11 cellular contexts compared by ENCODE assay signal in the genomic region with DNA sequence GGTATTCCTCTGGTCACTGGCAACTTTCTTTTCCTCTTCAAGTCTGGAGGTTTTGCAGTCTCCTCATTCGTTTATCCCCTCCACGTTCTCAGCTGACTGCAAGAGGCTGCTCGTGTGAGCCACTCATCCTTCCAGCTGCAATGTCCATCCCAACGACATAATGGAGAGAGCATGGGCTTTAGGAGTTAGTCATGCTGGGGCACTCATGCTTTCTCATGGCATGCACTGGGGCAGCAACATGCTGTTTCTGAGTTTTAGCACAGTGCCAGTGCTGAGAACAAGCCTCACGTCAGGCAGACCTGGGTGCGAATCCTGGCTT. TPM values are rescaled to one million over a fixed set of nuclear protein-coding genes. Genes with fewer than 3 reads are reported as not detected.
A peak's percentile ranks its signal among the peaks of the same experiment; 100 is the strongest.
DNase-seq lines count a peak whose midpoint lies in the region; ATAC-seq and TF ChIP-seq lines count a peak whose summit lies in the region.
"Had no signal": no experiment of that assay in that cellular context is flagged by ENCODE, and none has a peak within 500 bp of the region (broad histone marks: within the 10 kb centered on the region; RNA-seq: fewer than 3 reads in every experiment).

No MANE protein-coding gene starts in this region.

- H3K36me3 Mint-ChIP-seq in immature natural killer cell, result peaks cover 20 to 30% (median 21%) of the 10 kb centered on the region in 3 donors

- dilution Hi-C loops in IMR-90 (cut with HindIII; ENCODE audit: low sequenced_read_pairs, unreplicated experiment), result no loop called here

- no peaks in the 10 kb centered on the region for H3K9me3 ChIP-seq in IMR-90 (ENCODE audit: control insufficient read depth, insufficient read depth, low read length)
- H3K9me3 ChIP-seq in PC-3 (ENCODE audit: low read length), result no peaks in the 10 kb centered on the region
- H3K9me3 ChIP-seq: BE2C had no signal

- H2AK5ac ChIP-seq in IMR-90 (ENCODE audit: low read depth, low read length), result no peak overlapping the region

- no peak overlapping the region for H3K18ac ChIP-seq in IMR-90 (ENCODE audit: low read depth, low read length)

- no peak overlapping the region for H3K23ac ChIP-seq in IMR-90 (ENCODE audit: low read depth, low read length)

- H4K8ac ChIP-seq in IMR-90 (ENCODE audit: low read depth in 2 of 2, low read length in 2 of 2), result no peak overlapping the region

- H3K4me3 ChIP-seq in IMR-90 (ENCODE audit: insufficient read depth, low read depth, low read length) (no peak overlapping the region), PC-3 (ENCODE audit: low read length) (no peak overlapping the region), skin epidermis (no peak overlapping the region)
- H3K4me3 ChIP-seq: cardiac muscle cell had no signal

- BruUV-seq in IMR-90 (replicated peaks; lab: Mats Ljungman, UMichigan), result no TSS peak
- no TSS peak for BruUV-seq in PC-3 (replicated peaks; lab: Mats Ljungman, UMichigan)

- peak; percentile 45 for DNase-seq in IMR-90
- DNase-seq in PC-3, result no peak
- no peak for DNase-seq in immature natural killer cell
- DNase-seq in NCI-H1694 treated with DMSO at 0.1 percent for 48 hours (lab: John Stamatoyannopoulos, UW), result no peak
- DNase-seq in NCI-H1092 (lab: John Stamatoyannopoulos, UW), result no peak
- no peak for DNase-seq in activated CD4-positive, alpha-beta T cell treated with anti-CD3 and anti-CD28 coated beads, Interleukin-2, amount 50 U/mL, for 4 hours

- no peak overlapping the region for H4K91ac ChIP-seq in IMR-90 (ENCODE audit: insufficient read depth, low read depth, low read length)

- H2BK5ac ChIP-seq in IMR-90 (ENCODE audit: low read depth, low read length, poor library complexity, severe bottlenecking), result no peak overlapping the region

- H3K27ac Mint-ChIP-seq in immature natural killer cell, result peak overlapping the region; percentile 85 to 98 (median 92)
- H3K27ac Mint-ChIP-seq: activated CD4-positive, alpha-beta memory T cell treated with anti-CD3 and anti-CD28 coated beads, Interleukin-2, amount 10 ng/mL, durations not matched to agents 7 days and 5 days had no signal

- H3K36me3 ChIP-seq in IMR-90 (ENCODE audit: control insufficient read depth, insufficient read depth, low read length) (peaks cover 4% of the 10 kb centered on the region; the same call in 1 of the 2 replicates), PC-3 (ENCODE audit: low read depth, low read length) (peaks cover 19% of the 10 kb centered on the region)
- H3K36me3 ChIP-seq: cardiac muscle cell had no signal

- H3K27ac ChIP-seq in IMR-90 (ENCODE audit: insufficient read depth, low read length), result no peak overlapping the region
- H3K27ac ChIP-seq in PC-3 (ENCODE audit: low read length), result peak overlapping the region; percentile 23
- peak overlapping the region in 13 of 21 experiments; percentile 8 to 72 (median 50) for H3K27ac ChIP-seq in skin epidermis
- H3K27ac ChIP-seq: cardiac muscle cell had no signal

- H3K4me1 Mint-ChIP-seq in immature natural killer cell, result peaks cover 58 to 62% of the 10 kb centered on the region in 2 donors

- H3F3A ChIP-seq in PC-3 (ENCODE audit: low read length, unreplicated experiment), result no peaks in the 10 kb centered on the region

- H3K56ac ChIP-seq in IMR-90 (ENCODE audit: extremely low read depth, insufficient read depth, low read length), result no peak overlapping the region

- no peak overlapping the region for H3K4ac ChIP-seq in IMR-90 (ENCODE audit: low read depth, low read length)

- H3K14ac ChIP-seq in IMR-90 (replicated peaks; ENCODE audit: low read depth, low read length), result no peak overlapping the region

- in situ Hi-C loops in IMR-90 (cut with MboI; ENCODE audit: low sequenced_read_pairs), result loop anchor here (10.0 to 25.0 kb wide), 3 partner anchors 104 to 1026 kb away; no protein-coding TSS in a partner anchor

- no peak overlapping the region for H2BK120ac ChIP-seq in IMR-90 (ENCODE audit: low read depth, low read length)

- H3K9me2 ChIP-seq in PC-3 (replicated peaks; ENCODE audit: low read length), result no peaks in the 10 kb centered on the region

- H3K27me3 Mint-ChIP-seq in immature natural killer cell (ENCODE audit: low read depth in 3 of 3), result peaks cover 0 to 2% (median 0%) of the 10 kb centered on the region in 3 donors
- H3K27me3 Mint-ChIP-seq: activated CD4-positive, alpha-beta memory T cell treated with anti-CD3 and anti-CD28 coated beads, Interleukin-2, amount 10 ng/mL, durations not matched to agents 7 days and 5 days; activated T-cell treated with anti-CD3 and anti-CD28 coated beads, Interleukin-2, amount 50 U/mL, for 24 hours had no signal

- WGBS in IMR-90 (ENCODE audit: extremely low coverage in 2 of 2, insufficient read length in 1 of 2), 2 experiments, result no CpG with 5 or more reads among the region's 6 CpGs

- no peaks in the 10 kb centered on the region for H3K9me1 ChIP-seq in IMR-90 (ENCODE audit: insufficient read depth, low read length)

- POLR2A ChIA-PET in IMR-90 (lab: Charles Lee; ENCODE audit: unreplicated experiment), result no interaction called here
- POLR2A ChIA-PET in PC-3 (lab: Charles Lee; ENCODE audit: unreplicated experiment), result no interaction called here

- H2BK15ac ChIP-seq in IMR-90 (ENCODE audit: low read depth, low read length), result no peak overlapping the region

- H3K4me1 ChIP-seq in IMR-90 (ENCODE audit: control insufficient read depth, insufficient read depth, low read length) (peaks cover 2% of the 10 kb centered on the region; the same call in 1 of the 2 replicates), PC-3 (ENCODE audit: insufficient read depth, low read length) (peaks cover 29% of the 10 kb centered on the region)
- H3K4me1 ChIP-seq: BE2C had no signal

- H2AFZ ChIP-seq in IMR-90 (replicated peaks; ENCODE audit: low read length, poor library complexity), result peak overlapping the region; percentile 79
- H2AFZ ChIP-seq in PC-3 (ENCODE audit: low read length), result no peak overlapping the region

- no peak for TF ChIP-seq CTCF in IMR-90 (conservative IDR thresholded peaks at IDR 0.05; ENCODE audit: low read depth, low read length)
- no peak for TF ChIP-seq CTCF in PC-3 (conservative IDR thresholded peaks at IDR 0.05; ENCODE audit: low read depth, low read length)

- H3K79me2 ChIP-seq in PC-3 (ENCODE audit: low read length), result peaks cover 20% of the 10 kb centered on the region

- intact Hi-C loops in IMR-90 (cut with micrococcal nuclease) (loop anchor here (1.0 to 10.0 kb wide), 6 partner anchors 130 to 1184 kb away; no protein-coding TSS in a partner anchor), PC-3 (cut with micrococcal nuclease) (loop anchor here (1.0 to 5.0 kb wide), 7 partner anchors 41 to 1036 kb away; no protein-coding TSS in a partner anchor)

- H3K9me3 Mint-ChIP-seq in immature natural killer cell, result no peaks in the 10 kb centered on the region
- H3K9me3 Mint-ChIP-seq: activated CD4-positive, alpha-beta memory T cell treated with anti-CD3 and anti-CD28 coated beads, Interleukin-2, amount 10 ng/mL, durations not matched to agents 7 days and 5 days had no signal

- H2AK9ac ChIP-seq in IMR-90 (replicated peaks; ENCODE audit: low read depth, low read length, poor library complexity), result peak overlapping the region; percentile 60

- peak; percentile 26; the same call in 1 of the 2 replicates for ATAC-seq in IMR-90 (ENCODE audit: low read depth)
- ATAC-seq in PC-3, result peak; percentile 2; the same call in 1 of the 2 replicates

- H3K4me2 ChIP-seq in IMR-90 (ENCODE audit: low read depth, low read length), result no peak overlapping the region
- no peak overlapping the region for H3K4me2 ChIP-seq in PC-3 (ENCODE audit: low read length)

- TF ChIP-seq RAD21 in IMR-90 (IDR thresholded peaks at IDR 0.05; ENCODE audit: low read length), result no peak

- H3K4me3 Mint-ChIP-seq in immature natural killer cell, result peak overlapping the region; percentile 5 to 84 (median 72)
- H3K4me3 Mint-ChIP-seq: activated CD4-positive, alpha-beta memory T cell treated with anti-CD3 and anti-CD28 coated beads, Interleukin-2, amount 10 ng/mL, durations not matched to agents 7 days and 5 days; activated T-cell treated with anti-CD3 and anti-CD28 coated beads, Interleukin-2, amount 50 U/mL, for 24 hours had no signal

- CTCF ChIA-PET in IMR-90 (lab: Yijun Ruan, JAX) (interaction anchor here (0.6 to 3.4 kb wide), 9 partner anchors 8 to 1348 kb away, joined by 3 to 35 read pairs (median 6); no protein-coding TSS in a partner anchor), PC-3 (lab: Charles Lee) (interaction anchor here (0.5 to 1.6 kb wide), 4 partner anchors 12 to 170 kb away, joined by 3 to 25 read pairs (median 4); no protein-coding TSS in a partner anchor)

- peaks cover 3% of the 10 kb centered on the region; the same call in 1 of the 2 replicates for H4K20me1 ChIP-seq in IMR-90 (ENCODE audit: insufficient read depth, low read length)
- no peaks in the 10 kb centered on the region for H4K20me1 ChIP-seq in PC-3 (ENCODE audit: low read length)

- peaks cover 0 to 3% of the 10 kb centered on the region in 2 experiments; a peak in 2 of 4 replicates for H3K79me1 ChIP-seq in IMR-90 (ENCODE audit: low read depth in 1 of 2, low read length in 2 of 2)

- TF ChIP-seq POLR2A in IMR-90 (IDR thresholded peaks at IDR 0.05; ENCODE audit: low read depth, low read length), result no peak

- no peak overlapping the region for H4K5ac ChIP-seq in IMR-90 (ENCODE audit: low read depth, low read length)

- H3K9ac ChIP-seq in IMR-90 (ENCODE audit: low read depth, low read length) (no peak overlapping the region), PC-3 (ENCODE audit: low read length) (0 out of 2 replicates have a peak overlapping the region, but pooled peaks have one; percentile 30)

- no peak overlapping the region for H2BK20ac ChIP-seq in IMR-90 (ENCODE audit: low read depth, low read length)

- H3K27me3 ChIP-seq in IMR-90 (ENCODE audit: control insufficient read depth, insufficient read depth, low read length) (no peaks in the 10 kb centered on the region), PC-3 (ENCODE audit: low read length) (no peaks in the 10 kb centered on the region)
- H3K27me3 ChIP-seq: BE2C, cardiac muscle cell had no signal

RNA-seq across cellular contexts. Expression of a gene that starts 7.1 kb away (rescaled TPM):
- 18.6 and 19.7 TPM in 2 replicates for total RNA-seq in IMR-90 (2012; rRNA removed)
- 34.8 and 35.0 TPM in 2 replicates for polyA plus RNA-seq in IMR-90 (2012; rRNA removed)
- 26.7 and 31.4 TPM in 2 replicates for polyA plus RNA-seq in IMR-90 (2012; cell fraction: cytosol; rRNA removed)
- 12.2 and 12.5 TPM in 2 replicates for polyA plus RNA-seq in IMR-90 (2012; cell fraction: nucleus; rRNA removed; ENCODE audit: low replicate concordance)
- total RNA-seq in PC-3 (2014; rRNA removed), result 52.6 and 55.1 TPM in 2 replicates
- polyA plus RNA-seq in immature natural killer cell, result 10 to 100 TPM; 33.1 to 65.7 (median 40.6) TPM

RNA-seq across cellular contexts. Expression of a gene that starts 28.1 kb away (rescaled TPM):
- 3.0 and 3.6 TPM in 2 replicates for total RNA-seq in IMR-90 (2012; rRNA removed)
- polyA plus RNA-seq in IMR-90 (2012; rRNA removed), result 6.4 and 7.4 TPM in 2 replicates
- polyA plus RNA-seq in IMR-90 (2012; cell fraction: cytosol; rRNA removed), result 4.4 and 5.8 TPM in 2 replicates
- 5.1 and 8.0 TPM in 2 replicates for polyA plus RNA-seq in IMR-90 (2012; cell fraction: nucleus; rRNA removed; ENCODE audit: low replicate concordance)
- 8.4 and 12.1 TPM in 2 replicates for total RNA-seq in PC-3 (2014; rRNA removed)
- 10 to 100 TPM in 1 of 3 donors, 1 to 10 TPM in 2; 6.0 to 15.6 (median 6.5) TPM for polyA plus RNA-seq in immature natural killer cell

RNA-seq across cellular contexts. Expression of a gene that starts 42.0 kb away (rescaled TPM):
- total RNA-seq in IMR-90 (2012; rRNA removed) (15.1 and 15.3 TPM in 2 replicates), PC-3 (2014; rRNA removed) (55.6 and 72.0 TPM in 2 replicates)
- polyA plus RNA-seq in IMR-90 (2012; rRNA removed) (28.3 and 28.8 TPM in 2 replicates), immature natural killer cell (10 to 100 TPM; 19.0 to 37.0 (median 20.5) TPM)
- polyA plus RNA-seq in IMR-90 (2012; cell fraction: cytosol; rRNA removed), result 15.9 and 25.4 TPM in 2 replicates
- polyA plus RNA-seq in IMR-90 (2012; cell fraction: nucleus; rRNA removed; ENCODE audit: low replicate concordance), result 49.6 and 75.7 TPM in 2 replicates

RNA-seq across cellular contexts. Expression of a gene that starts 42.3 kb away (rescaled TPM):
- total RNA-seq in IMR-90 (2012; rRNA removed) (105 and 108 TPM in 2 replicates), PC-3 (2014; rRNA removed) (140 and 143 TPM in 2 replicates)
- polyA plus RNA-seq in IMR-90 (2012; rRNA removed) (126 and 131 TPM in 2 replicates), immature natural killer cell (100 to 1,000 TPM in 2 of 3 donors, 10 to 100 TPM in 1; 67.7 to 161 (median 150) TPM)
- polyA plus RNA-seq in IMR-90 (2012; cell fraction: cytosol; rRNA removed), result 88.5 and 95.3 TPM in 2 replicates
- polyA plus RNA-seq in IMR-90 (2012; cell fraction: nucleus; rRNA removed; ENCODE audit: low replicate concordance), result 126 and 190 TPM in 2 replicates

RNA-seq across cellular contexts. Expression of a gene that starts 44.5 kb away (rescaled TPM):
- total RNA-seq in IMR-90 (2012; rRNA removed), result 12.5 and 17.0 TPM in 2 replicates
- polyA plus RNA-seq in IMR-90 (2012; rRNA removed), result 18.3 and 19.7 TPM in 2 replicates
- 19.6 and 25.9 TPM in 2 replicates for polyA plus RNA-seq in IMR-90 (2012; cell fraction: cytosol; rRNA removed)
- polyA plus RNA-seq in IMR-90 (2012; cell fraction: nucleus; rRNA removed; ENCODE audit: low replicate concordance), result 12.5 and 20.7 TPM in 2 replicates
- total RNA-seq in PC-3 (2014; rRNA removed), result 126 and 148 TPM in 2 replicates
- 10 to 100 TPM; 25.0 to 31.7 (median 30.9) TPM for polyA plus RNA-seq in immature natural killer cell
